13 cellular contexts compared by ENCODE assay signal in genomic region chr1:67590329-67590728, GRCh38.
DNase-seq lines count a peak whose midpoint lies in the region; ATAC-seq and TF ChIP-seq lines count a peak whose summit lies in the region.
"Had no signal": no experiment of that assay in that cellular context is flagged by ENCODE, and none has a peak within 500 bp of the region (broad histone marks: within the 10 kb centered on the region; RNA-seq: fewer than 3 reads in every experiment).

No MANE protein-coding gene starts in this region.

- H3K4me1 ChIP-seq in adipocyte (ENCODE audit: control insufficient read depth, insufficient read depth, low read length) (peaks cover 37% of the 10 kb centered on the region), parathyroid adenoma (peaks cover 21% of the 10 kb centered on the region)

- peaks cover 19% of the 10 kb centered on the region for H3K4me1 Mint-ChIP-seq in glutamatergic neuron (ENCODE audit: low read depth, unreplicated experiment)
- H3K4me1 Mint-ChIP-seq: CD4-positive, CD25-positive, alpha-beta regulatory T cell; immature natural killer cell had no signal

- H3K27me3 ChIP-seq in BJ (ENCODE audit: control insufficient read depth, insufficient read depth, low read length) (no peaks in the 10 kb centered on the region), adipocyte (replicated peaks; ENCODE audit: control insufficient read depth, insufficient read depth, low read length) (no peaks in the 10 kb centered on the region), parathyroid adenoma (ENCODE audit: control insufficient read depth, insufficient read depth, low read length) (no peaks in the 10 kb centered on the region)

- DNase-seq in BJ (ENCODE audit: low read depth) (peak; percentile 48), adipocyte (ENCODE audit: low read depth) (peak; percentile 48), glomerular endothelial cell (ENCODE audit: extremely low read depth, low read depth, low spot score) (peak; percentile 77), NCI-H2081 treated with DMSO at 0.1 percent for 48 hours (lab: John Stamatoyannopoulos, UW) (no peak), glutamatergic neuron (no peak), GM10266 (ENCODE audit: extremely low spot score) (no peak)
- DNase-seq: CD4-positive, CD25-positive, alpha-beta regulatory T cell; immature natural killer cell; NCI-H146; stimulated activated naive CD8-positive, alpha-beta T cell treated with anti-CD3 and anti-CD28 coated beads, Interleukin-15, Interleukin-2, amounts not matched to agents 100 U/mL and 50 U/mL, for 24 hours had no signal

- H3K9me3 ChIP-seq in adipocyte (ENCODE audit: control insufficient read depth, low read length) (no peaks in the 10 kb centered on the region), parathyroid adenoma (ENCODE audit: control insufficient read depth, low read length) (no peaks in the 10 kb centered on the region)

- no peak overlapping the region for H3K27ac Mint-ChIP-seq in glutamatergic neuron (ENCODE audit: unreplicated experiment)
- H3K27ac Mint-ChIP-seq: CD4-positive, CD25-positive, alpha-beta regulatory T cell; immature natural killer cell had no signal

- POLR2A ChIA-PET in BJ (lab: Charles Lee), result no interaction called here

- CTCF ChIA-PET in BJ (lab: Yijun Ruan, JAX), result no interaction called here

- H3K4me3 Mint-ChIP-seq in glutamatergic neuron (ENCODE audit: unreplicated experiment), result no peak overlapping the region
- H3K4me3 Mint-ChIP-seq: immature natural killer cell had no signal

- H3K36me3 ChIP-seq in BJ (ENCODE audit: control insufficient read depth, insufficient read depth, low read length) (no peaks in the 10 kb centered on the region), adipocyte (ENCODE audit: control insufficient read depth, insufficient read depth, low read length, severe bottlenecking) (no peaks in the 10 kb centered on the region), parathyroid adenoma (ENCODE audit: control insufficient read depth, insufficient read depth, low read length) (no peaks in the 10 kb centered on the region)

- peak overlapping the region; percentile 50 for H2AFZ ChIP-seq in parathyroid adenoma

- H3K9ac ChIP-seq in adipocyte (ENCODE audit: low read length), result peak overlapping the region; percentile 36
- H3K9ac ChIP-seq in parathyroid adenoma, result no peak overlapping the region

- no peaks in the 10 kb centered on the region for H3K9me3 Mint-ChIP-seq in glutamatergic neuron (ENCODE audit: unreplicated experiment)
- H3K9me3 Mint-ChIP-seq: immature natural killer cell had no signal

- TF ChIP-seq CTCF in BJ (IDR thresholded peaks at IDR 0.05; ENCODE audit: insufficient read depth, low read depth, low read length) (no peak), parathyroid adenoma (IDR thresholded peaks at IDR 0.05) (no peak), glutamatergic neuron (IDR thresholded peaks at IDR 0.05; ENCODE audit: partially characterized antibody, unreplicated experiment) (no peak), GM10266 (IDR thresholded peaks at IDR 0.05; ENCODE audit: control insufficient read depth, insufficient read depth, low read depth, missing control alignments) (no peak)

- peak overlapping the region; percentile 34 for H3K4me2 ChIP-seq in parathyroid adenoma (ENCODE audit: low read length)

- peak overlapping the region; percentile 19 for H3K27ac ChIP-seq in parathyroid adenoma
- H3K27ac ChIP-seq: RWPE1 had no signal

- peaks cover 5% of the 10 kb centered on the region for H3K27me3 Mint-ChIP-seq in glutamatergic neuron (ENCODE audit: unreplicated experiment)

- ATAC-seq in GM21825 (IDR thresholded peaks at IDR 0.05; ENCODE audit: unreplicated experiment), result no peak
- ATAC-seq: stimulated activated naive CD8-positive, alpha-beta T cell treated with anti-CD3 and anti-CD28 coated beads, Interleukin-15, Interleukin-2, amounts not matched to agents 100 U/mL and 50 U/mL, for 24 hours had no signal

- H3K36me3 Mint-ChIP-seq in glutamatergic neuron (ENCODE audit: unreplicated experiment), result no peaks in the 10 kb centered on the region
- H3K36me3 Mint-ChIP-seq: CD4-positive, CD25-positive, alpha-beta regulatory T cell; immature natural killer cell had no signal

- no peak overlapping the region for H3K4me3 ChIP-seq in BJ (ENCODE audit: low read depth, low read length)
- H3K4me3 ChIP-seq in adipocyte (ENCODE audit: low read length), result no peak overlapping the region
- H3K4me3 ChIP-seq in parathyroid adenoma (ENCODE audit: low read depth, low read length), result no peak overlapping the region

- no peaks in the 10 kb centered on the region for H3K79me2 ChIP-seq in parathyroid adenoma

Comparison
In these comparisons a context has a peak if more than half of its experiments do, and no peak if none do; other contexts are left out.
1. DNase-seq: peak in BJ (single experiment), adipocyte (single experiment) and glomerular endothelial cell (single experiment); none in NCI-H2081 treated with DMSO at 0.1 percent for 48 hours (single experiment), glutamatergic neuron (single experiment) and GM10266 (single experiment).